ENCODE assay signal across 23 cellular contexts in the genomic region with DNA sequence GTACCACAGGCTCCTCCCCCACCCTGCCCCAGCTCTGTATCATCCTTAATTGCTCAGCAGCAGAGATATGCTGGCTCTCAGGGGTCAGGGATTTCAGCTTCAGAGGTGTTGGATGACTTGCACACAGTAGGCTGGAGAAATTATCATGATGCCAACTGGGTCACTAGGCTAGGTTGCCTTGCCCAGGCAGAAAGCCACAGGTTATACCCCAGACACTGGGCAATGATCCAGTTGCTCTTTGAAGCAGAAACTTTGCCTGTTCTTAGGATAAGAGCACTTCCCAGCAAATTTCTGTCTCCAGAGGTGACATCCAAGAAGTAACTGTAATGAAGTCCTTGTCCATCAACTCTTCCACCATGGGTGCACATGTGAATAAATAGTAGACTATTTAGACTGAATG. TPM values are rescaled to one million over a fixed set of nuclear protein-coding genes. Genes with fewer than 3 reads are reported as not detected.
DNase-seq lines count a peak whose midpoint lies in the region; ATAC-seq, FAIRE-seq and TF ChIP-seq lines count a peak whose summit lies in the region.
"Had no signal": no experiment of that assay in that cellular context is flagged by ENCODE, and none has a peak within 500 bp of the region (broad histone marks: within the 10 kb centered on the region; RNA-seq: fewer than 3 reads in every experiment).

No MANE protein-coding gene starts in this region.

- TF ChIP-seq CTCF in HEK293 (tag by site-specific recombination; IDR thresholded peaks at IDR 0.05): no peak

- DNase-seq in DMS 273 (lab: John Stamatoyannopoulos, UW; ENCODE audit: unreplicated experiment): peak; percentile 20
- DNase-seq in DMS 273 treated with DMSO at 0.1 percent for 48 hours (lab: John Stamatoyannopoulos, UW): no peak
- peak; percentile 54 for DNase-seq in RCC 7860 (ENCODE audit: low spot score)
- no peak for DNase-seq in left lobe of liver (ENCODE audit: low spot score)
- no peak for DNase-seq in neuronal stem cell (ENCODE audit: low spot score)
- DNase-seq in cardiac septum (ENCODE audit: low spot score): no peak
- DNase-seq in amniotic stem cell (lab: John Stamatoyannopoulos, UW): no peak
- DNase-seq: DMS153, EL, GM23248, HCEC 1CT, NCI-H1105 treated with DMSO at 0.1 percent for 48 hours, NCI-H1694 treated with DMSO at 0.1 percent for 48 hours, NCI-H748 treated with DMSO at 0.1 percent for 48 hours, PC-3 had no signal

- H3K27me3 ChIP-seq in neuronal stem cell (ENCODE audit: control insufficient read depth in 3 of 3, insufficient read depth in 3 of 3, low read depth in 1 of 3, low read length in 3 of 3): no peaks in the 10 kb centered on the region
- H3K27me3 ChIP-seq: SJSA1 had no signal

- H3K36me3 ChIP-seq in HEK293 (ENCODE audit: control insufficient read depth in 2 of 2, insufficient read depth in 1 of 2, low read length in 2 of 2) (peaks cover 0 to 8% of the 10 kb centered on the region in 2 experiments; a peak in 1 of 3 replicates), neuronal stem cell (replicated peaks in 1 of 2; ENCODE audit: control insufficient read depth in 2 of 2, insufficient read depth in 2 of 2, low read length in 2 of 2) (peaks cover 0 to 3% of the 10 kb centered on the region in 2 donors)
- H3K36me3 ChIP-seq: SJSA1 had no signal

- H3K4me1 ChIP-seq in HEK293 (ENCODE audit: control insufficient read depth, insufficient read depth, low read length): no peaks in the 10 kb centered on the region
- H3K4me1 ChIP-seq in neuronal stem cell (ENCODE audit: control insufficient read depth in 2 of 2, insufficient read depth in 1 of 2, low read depth in 1 of 2, low read length in 2 of 2): peaks cover 2 to 12% of the 10 kb centered on the region in 2 donors

- H2BK120ac ChIP-seq in neuronal stem cell (ENCODE audit: low read depth, low read length): no peak overlapping the region

- no peak overlapping the region for H4K91ac ChIP-seq in neuronal stem cell (ENCODE audit: low read depth, low read length, poor library complexity)

- no peaks in the 10 kb centered on the region for H3K79me1 ChIP-seq in neuronal stem cell (ENCODE audit: low read depth, low read length)

- H3K14ac ChIP-seq in neuronal stem cell (ENCODE audit: low read length): no peak overlapping the region

- FAIRE-seq in RCC 7860 (lab: Jason Lieb, UNC): peak; percentile 66
- FAIRE-seq: GM12878, GM18507 had no signal

- intact Hi-C loops in cardiac septum (cut with DNase I): no loop called here

- H3K4me3 ChIP-seq in HEK293 (ENCODE audit: low read depth, low read length) (no peak overlapping the region), neuronal stem cell (ENCODE audit: low read length in 2 of 2) (no peak overlapping the region)
- H3K4me3 ChIP-seq: GM12878, GM23248, SJSA1 had no signal

- no peaks in the 10 kb centered on the region for H3K9me3 ChIP-seq in HEK293 (ENCODE audit: control insufficient read depth, insufficient read depth, low read depth, low read length)
- peaks cover 0 to 4% of the 10 kb centered on the region in 2 donors for H3K9me3 ChIP-seq in neuronal stem cell (replicated peaks in 1 of 2; ENCODE audit: control insufficient read depth in 2 of 2, insufficient read depth in 1 of 2, low read depth in 1 of 2, low read length in 2 of 2)
- H3K9me3 ChIP-seq: SJSA1 had no signal

- H2BK12ac ChIP-seq in neuronal stem cell (ENCODE audit: low read length): no peak overlapping the region

- no peak overlapping the region for H2AK5ac ChIP-seq in neuronal stem cell (ENCODE audit: low read depth, low read length)

- H2AFZ ChIP-seq in neuronal stem cell (ENCODE audit: low read length): no peak overlapping the region
- H2AFZ ChIP-seq: GM23248 had no signal

- no peak overlapping the region for H3K4ac ChIP-seq in neuronal stem cell (ENCODE audit: low read length)

- H2BK15ac ChIP-seq in neuronal stem cell (ENCODE audit: low read length): no peak overlapping the region

- H3K18ac ChIP-seq in neuronal stem cell (ENCODE audit: low read length): no peak overlapping the region

- POLR2A ChIA-PET in HEK293 (lab: Yijun Ruan, JAX): no interaction called here

- H2BK5ac ChIP-seq in neuronal stem cell (ENCODE audit: low read length): no peak overlapping the region

- CTCF ChIA-PET in HEK293 (lab: Yijun Ruan, JAX): interaction anchor here (0.5 to 2.0 kb wide), 5 partner anchors 14 to 975 kb away, joined by 3 to 11 read pairs (median 3); no protein-coding TSS in a partner anchor

- H3K23ac ChIP-seq in neuronal stem cell (ENCODE audit: low read depth, low read length, poor library complexity): no peak overlapping the region

- no peak overlapping the region for H3K9ac ChIP-seq in neuronal stem cell (ENCODE audit: low read depth, low read length, poor library complexity)
- H3K9ac ChIP-seq: GM23248 had no signal

- no peak overlapping the region for H3K4me2 ChIP-seq in neuronal stem cell (ENCODE audit: insufficient read depth, low read length, poor library complexity, severe bottlenecking)

- H3K27ac ChIP-seq in HEK293 (ENCODE audit: extremely low read depth, low read depth, low read length) (no peak overlapping the region), neuronal stem cell (replicated peaks; ENCODE audit: low read length) (no peak overlapping the region)
- H3K27ac ChIP-seq: 22Rv1, GM23248, SJSA1 had no signal

- ATAC-seq in left lobe of liver: peak; percentile 82
- ATAC-seq: GM12878, PC-3 had no signal

- H4K8ac ChIP-seq in neuronal stem cell (ENCODE audit: low read depth, low read length): no peak overlapping the region

TF ChIP-seq in HEK293, 187 proteins besides CTCF, POLR2A, EP300 and RAD21:
- no peak for TF ChIP-seq ZNF19 (tag by site-specific recombination; IDR thresholded peaks at IDR 0.05; ENCODE audit: low read depth)
- peak; percentile 52; the same call in 1 of the 2 replicates for TF ChIP-seq SCRT1 (tag by site-specific recombination; IDR thresholded peaks at IDR 0.05; ENCODE audit: borderline replicate concordance)
- TF ChIP-seq, protein P1, sequence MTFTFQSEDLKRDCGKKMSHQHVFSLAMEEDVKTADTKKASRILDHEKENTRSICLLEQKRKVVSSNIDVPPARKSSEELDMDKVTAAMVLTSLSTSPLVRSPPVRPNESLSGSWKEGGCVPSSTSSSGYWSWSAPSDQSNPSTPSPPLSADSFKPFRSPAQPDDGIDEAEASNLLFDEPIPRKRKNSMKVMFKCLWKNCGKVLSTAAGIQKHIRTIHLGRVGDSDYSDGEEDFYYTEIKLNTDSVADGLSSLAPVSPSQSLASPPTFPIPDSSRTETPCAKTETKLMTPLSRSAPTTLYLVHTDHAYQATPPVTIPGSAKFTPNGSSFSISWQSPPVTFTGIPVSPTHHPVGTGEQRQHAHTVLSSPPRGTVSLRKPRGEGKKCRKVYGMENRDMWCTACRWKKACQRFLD (tag by site-specific recombination; IDR thresholded peaks at IDR 0.05): no peak
- TF ChIP-seq ZNF521 (tag by site-specific recombination; IDR thresholded peaks at IDR 0.05): no peak
- peak; percentile 45; the same call in 1 of the 2 replicates for TF ChIP-seq SCRT2 (tag by site-specific recombination; IDR thresholded peaks at IDR 0.05)
- no peak for TF ChIP-seq ZNF354C (tag by site-specific recombination; IDR thresholded peaks at IDR 0.05; ENCODE audit: borderline replicate concordance, low read depth)
- TF ChIP-seq ZNF830 (tag by site-specific recombination; IDR thresholded peaks at IDR 0.05; ENCODE audit: low read depth): no peak
- no peak for TF ChIP-seq ZBTB7A (tag by site-specific recombination; IDR thresholded peaks at IDR 0.05; ENCODE audit: low read depth)
- no peak for TF ChIP-seq ZFP69B (tag by site-specific recombination; IDR thresholded peaks at IDR 0.05)

RNA-seq across cellular contexts. Expression of a gene that starts 38.3 kb away (rescaled TPM):
- total RNA-seq in left lobe of liver: 1.1 TPM
- polyA plus RNA-seq in neuronal stem cell (2013, experiment 1 of 2): 0.07 TPM
- 0.03 TPM for polyA plus RNA-seq in neuronal stem cell (2013, experiment 2 of 2)
- not detected for total RNA-seq in cardiac septum
- total RNA-seq: GM23248, LHCN-M2, NCI-H460, PC-3, SJSA1 had no signal
- polyA plus RNA-seq: AG04450, GM23248 had no signal

Comparison
In these comparisons a context has a peak if more than half of its experiments do, and no peak if none do; other contexts are left out.
1. DNase-seq: peak in DMS 273 (single experiment) and RCC 7860 (single experiment); none in DMS 273 treated with DMSO at 0.1 percent for 48 hours (single experiment), left lobe of liver (single experiment), neuronal stem cell (single experiment), cardiac septum (single experiment) and amniotic stem cell (single experiment).